ENCODE assay signal across 10 cellular contexts in genomic region chr1:158121604-158122254, GRCh38. TPM values are rescaled to one million over a fixed set of nuclear protein-coding genes. Genes with fewer than 3 reads are reported as not detected.
DNase-seq lines count a peak whose midpoint lies in the region; ATAC-seq and TF ChIP-seq lines count a peak whose summit lies in the region.
"Had no signal": no experiment of that assay in that cellular context is flagged by ENCODE, and none has a peak within 500 bp of the region (broad histone marks: within the 10 kb centered on the region; RNA-seq: fewer than 3 reads in every experiment).

No MANE protein-coding gene starts in this region.

- H4K20me1 ChIP-seq in SK-N-SH (ENCODE audit: insufficient read depth), result no peaks in the 10 kb centered on the region
- H4K20me1 ChIP-seq in smooth muscle cell (ENCODE audit: low read depth), result no peaks in the 10 kb centered on the region

- no peaks in the 10 kb centered on the region for H3K9me3 ChIP-seq in SK-N-SH
- H3K9me3 ChIP-seq in smooth muscle cell (replicated peaks; ENCODE audit: low read depth), result no peaks in the 10 kb centered on the region

- H3K4me3 Mint-ChIP-seq in activated T-helper 1 cell treated with anti-CD3 and anti-CD28 coated beads, Interleukin-12 subunit alpha, Interleukin-12 subunit beta, Interleukin-2, Interleukin-4 antibody, amounts not matched to agents 30 ng/mL and 10 ng/mL and 1 ng/mL, durations not matched to agents 14 hours and 24 hours and 36 hours, result no peak overlapping the region
- H3K4me3 Mint-ChIP-seq: CD8-positive, alpha-beta memory T cell had no signal

- H3K4me3 ChIP-seq in SK-N-SH (ENCODE audit: low read depth in 2 of 2, low read length in 1 of 2), result no peak overlapping the region
- H3K4me3 ChIP-seq in fibroblast of mammary gland (ENCODE audit: control insufficient read depth, low read depth, low read length), result no peak overlapping the region
- H3K4me3 ChIP-seq in smooth muscle cell, result no peak overlapping the region

- peak; percentile 75 for TF ChIP-seq CTCF in SK-N-SH (IDR thresholded peaks at IDR 0.05)
- peak; percentile 59 for TF ChIP-seq CTCF in fibroblast of mammary gland (conservative IDR thresholded peaks at IDR 0.05; ENCODE audit: control insufficient read depth, insufficient read depth, low read depth, low read length)
- peak; percentile 57 for TF ChIP-seq CTCF in smooth muscle cell (IDR thresholded peaks at IDR 0.05; ENCODE audit: borderline replicate concordance, insufficient read depth, poor library complexity, severe bottlenecking)

- H3K9me2 ChIP-seq in SK-N-SH, result no peaks in the 10 kb centered on the region

- H3K4me2 ChIP-seq in SK-N-SH (no peak overlapping the region), smooth muscle cell (no peak overlapping the region)

- POLR2A ChIA-PET in SK-N-SH (lab: Yijun Ruan, JAX), result no interaction called here

- H3K36me3 Mint-ChIP-seq in activated T-helper 1 cell treated with anti-CD3 and anti-CD28 coated beads, Interleukin-12 subunit alpha, Interleukin-12 subunit beta, Interleukin-2, Interleukin-4 antibody, amounts not matched to agents 30 ng/mL and 10 ng/mL and 1 ng/mL, durations not matched to agents 14 hours and 24 hours and 36 hours (ENCODE audit: low read depth), result no peaks in the 10 kb centered on the region
- H3K36me3 Mint-ChIP-seq: CD8-positive, alpha-beta memory T cell had no signal

- H3K27me3 Mint-ChIP-seq in activated T-helper 1 cell treated with anti-CD3 and anti-CD28 coated beads, Interleukin-12 subunit alpha, Interleukin-12 subunit beta, Interleukin-2, Interleukin-4 antibody, amounts not matched to agents 30 ng/mL and 10 ng/mL and 1 ng/mL, durations not matched to agents 14 hours and 24 hours and 36 hours (ENCODE audit: insufficient read depth), result peaks cover 34% of the 10 kb centered on the region

- H2AFZ ChIP-seq in SK-N-SH (ENCODE audit: low read depth) (no peak overlapping the region), smooth muscle cell (ENCODE audit: low read depth) (no peak overlapping the region)

- no peaks in the 10 kb centered on the region for H3K79me2 ChIP-seq in SK-N-SH (ENCODE audit: insufficient read depth)
- no peaks in the 10 kb centered on the region for H3K79me2 ChIP-seq in smooth muscle cell (ENCODE audit: low read depth)

- intact Hi-C loops in activated T-helper 1 cell treated with anti-CD3 and anti-CD28 coated beads, Interleukin-12 subunit alpha, Interleukin-12 subunit beta, Interleukin-2, Interleukin-4 antibody, amounts not matched to agents 30 ng/mL and 10 ng/mL and 1 ng/mL, durations not matched to agents 14 hours and 24 hours and 36 hours (cut with micrococcal nuclease), result no loop called here

- no peaks in the 10 kb centered on the region for H3F3A ChIP-seq in SK-N-SH (replicated peaks; ENCODE audit: insufficient read depth)
- H3F3A ChIP-seq in smooth muscle cell (ENCODE audit: low read depth), result no peaks in the 10 kb centered on the region

- no peaks in the 10 kb centered on the region for H3K36me3 ChIP-seq in SK-N-SH (replicated peaks in 1 of 2; ENCODE audit: control insufficient read depth in 1 of 2, insufficient read depth in 2 of 2, low read length in 1 of 2)
- H3K36me3 ChIP-seq in smooth muscle cell (ENCODE audit: low read depth), result no peaks in the 10 kb centered on the region

- H3K27me3 ChIP-seq in SK-N-SH (ENCODE audit: insufficient read depth) (peaks cover 9% of the 10 kb centered on the region; the same call in 1 of the 2 replicates), smooth muscle cell (ENCODE audit: low read depth) (peaks cover 5% of the 10 kb centered on the region)

- no peaks in the 10 kb centered on the region for H3K4me1 Mint-ChIP-seq in activated T-helper 1 cell treated with anti-CD3 and anti-CD28 coated beads, Interleukin-12 subunit alpha, Interleukin-12 subunit beta, Interleukin-2, Interleukin-4 antibody, amounts not matched to agents 30 ng/mL and 10 ng/mL and 1 ng/mL, durations not matched to agents 14 hours and 24 hours and 36 hours (ENCODE audit: low read depth)

- TF ChIP-seq RAD21 in SK-N-SH (IDR thresholded peaks at IDR 0.05; ENCODE audit: low read length), result peak; percentile 61

- H3K4me1 ChIP-seq in SK-N-SH (ENCODE audit: control insufficient read depth in 1 of 2, insufficient read depth in 2 of 2, low read depth in 1 of 2, low read length in 1 of 2), result peaks cover 0 to 37% of the 10 kb centered on the region in 2 experiments; a peak in 1 of 4 replicates
- peaks cover 17% of the 10 kb centered on the region for H3K4me1 ChIP-seq in smooth muscle cell (ENCODE audit: low read depth)

- 8% methylated on average over 5 of the region's 5 CpGs for WGBS in SK-N-SH (ENCODE audit: low lambda C conversion rate)
- WGBS in smooth muscle cell (ENCODE audit: low lambda C conversion rate), result 18% methylated on average over 5 of the region's 5 CpGs

- DNase-seq in NCI-H146 (lab: John Stamatoyannopoulos, UW) (peak; percentile 29), NCI-H146 treated with DMSO at 0.1 percent for 48 hours (lab: John Stamatoyannopoulos, UW; ENCODE audit: unreplicated experiment) (no peak), HT1080 (ENCODE audit: low read depth) (peak; percentile 46), SK-N-SH (peak; percentile 26), fibroblast of mammary gland (ENCODE audit: low read depth) (peak; percentile 48), smooth muscle cell (lab: John Stamatoyannopoulos, UW; ENCODE audit: unreplicated experiment) (no peak)
- DNase-seq in activated T-helper 1 cell treated with anti-CD3 and anti-CD28 coated beads, Interleukin-12 subunit alpha, Interleukin-12 subunit beta, Interleukin-2, Interleukin-4 antibody, amounts not matched to agents 30 ng/mL and 10 ng/mL and 1 ng/mL, durations not matched to agents 14 hours and 24 hours and 36 hours (ENCODE audit: low spot score), result no peak

- CTCF ChIA-PET in SK-N-SH (lab: Yijun Ruan, JAX), result interaction anchor here (0.6 to 2.4 kb wide), 8 partner anchors 8 to 158 kb away, joined by 3 to 15 read pairs (median 5); no protein-coding TSS in a partner anchor

- ATAC-seq in GM18511 (IDR thresholded peaks at IDR 0.05; ENCODE audit: unreplicated experiment), result no peak

- no peak for TF ChIP-seq EP300 in SK-N-SH (IDR thresholded peaks at IDR 0.05; ENCODE audit: borderline replicate concordance in 1 of 2, low read depth in 1 of 2, low read length in 1 of 2)

- H3K9me3 Mint-ChIP-seq in activated T-helper 1 cell treated with anti-CD3 and anti-CD28 coated beads, Interleukin-12 subunit alpha, Interleukin-12 subunit beta, Interleukin-2, Interleukin-4 antibody, amounts not matched to agents 30 ng/mL and 10 ng/mL and 1 ng/mL, durations not matched to agents 14 hours and 24 hours and 36 hours, result no peaks in the 10 kb centered on the region
- H3K9me3 Mint-ChIP-seq: CD8-positive, alpha-beta memory T cell had no signal

- H3K27ac ChIP-seq in SK-N-SH (ENCODE audit: low read depth in 2 of 2, low read length in 1 of 2) (no peak overlapping the region), smooth muscle cell (ENCODE audit: low read depth) (no peak overlapping the region)

- no peak overlapping the region for H3K27ac Mint-ChIP-seq in activated T-helper 1 cell treated with anti-CD3 and anti-CD28 coated beads, Interleukin-12 subunit alpha, Interleukin-12 subunit beta, Interleukin-2, Interleukin-4 antibody, amounts not matched to agents 30 ng/mL and 10 ng/mL and 1 ng/mL, durations not matched to agents 14 hours and 24 hours and 36 hours
- H3K27ac Mint-ChIP-seq: CD8-positive, alpha-beta memory T cell had no signal

- H3K9ac ChIP-seq in SK-N-SH (no peak overlapping the region), smooth muscle cell (ENCODE audit: low read depth) (no peak overlapping the region)

TF ChIP-seq in SK-N-SH, 30 proteins besides CTCF, POLR2A, EP300 and RAD21:
- TF ChIP-seq ELF1 (IDR thresholded peaks at IDR 0.05), result no peak
- TF ChIP-seq TCF12 (IDR thresholded peaks at IDR 0.05), result peak; percentile 13; the same call in 1 of the 2 replicates
- TF ChIP-seq GABPA (IDR thresholded peaks at IDR 0.05; ENCODE audit: low read depth), result no peak
- no peak for TF ChIP-seq JUND (IDR thresholded peaks at IDR 0.05)
- TF ChIP-seq ZBTB33 (IDR thresholded peaks at IDR 0.05; ENCODE audit: borderline replicate concordance, low read depth), result no peak
- peak; percentile 70 for TF ChIP-seq SMC3 (IDR thresholded peaks at IDR 0.05; ENCODE audit: low read depth, low read length)
- TF ChIP-seq NFIC (IDR thresholded peaks at IDR 0.05; ENCODE audit: borderline replicate concordance), result no peak
- TF ChIP-seq MXI1 (IDR thresholded peaks at IDR 0.05; ENCODE audit: low read depth, low read length), result no peak
- no peak for TF ChIP-seq POLR2AphosphoS5 (IDR thresholded peaks at IDR 0.05; ENCODE audit: low read depth, low read length)

RNA-seq across cellular contexts. Expression of gene CD1D, which starts 59.0 kb away (rescaled TPM):
- total RNA-seq in HT1080 (2014; rRNA removed; shearing (Covaris generic)), result 0.69 and 0.73 TPM in 2 replicates
- polyA plus RNA-seq in HT1080 (2015; cell fraction: cytosol; rRNA removed), result 0.07 and 0.17 TPM in 2 replicates
- 0.16 and 0.18 TPM in 2 replicates for polyA plus RNA-seq in HT1080 (2015; cell fraction: nucleus; rRNA removed)
- polyA plus RNA-seq in SK-N-SH (2012; rRNA removed) (not detected in 2 replicates), smooth muscle cell (3.3 and 3.5 TPM in 2 replicates)
- polyA plus RNA-seq in SK-N-SH (2012; cell fraction: cytosol; rRNA removed), result 0.01 TPM in 1 of 2 replicates, not detected in the other
- 0.04 and 0.05 TPM in 2 replicates for polyA plus RNA-seq in SK-N-SH (2012; cell fraction: nucleus; rRNA removed)
- total RNA-seq in smooth muscle cell, result 2.2 and 2.7 TPM in 2 replicates
- 0.22 TPM in 1 of 2 replicates, not detected in the other for total RNA-seq in activated T-helper 1 cell treated with anti-CD3 and anti-CD28 coated beads, Interleukin-12 subunit alpha, Interleukin-12 subunit beta, Interleukin-2, Interleukin-4 antibody, amounts not matched to agents 30 ng/mL and 10 ng/mL and 1 ng/mL, durations not matched to agents 14 hours and 24 hours and 36 hours
- total RNA-seq: CD8-positive, alpha-beta memory T cell; pulmonary artery endothelial cell had no signal
- polyA plus RNA-seq: CD8-positive, alpha-beta memory T cell had no signal

Comparison
In these comparisons a context has a peak if more than half of its experiments do, and no peak if none do; other contexts are left out.
1. DNase-seq: peak in NCI-H146 (single experiment), HT1080 (single experiment), SK-N-SH (single experiment) and fibroblast of mammary gland (single experiment); none in NCI-H146 treated with DMSO at 0.1 percent for 48 hours (single experiment), smooth muscle cell (single experiment) and activated T-helper 1 cell treated with anti-CD3 and anti-CD28 coated beads, Interleukin-12 subunit alpha, Interleukin-12 subunit beta, Interleukin-2, Interleukin-4 antibody, amounts not matched to agents 30 ng/mL and 10 ng/mL and 1 ng/mL, durations not matched to agents 14 hours and 24 hours and 36 hours (single experiment).
2. Peak in every context shown above with its lines, with median percentiles within 50 percentile points of each other: CTCF ChIP-seq.